8 cellular contexts compared by ENCODE assay signal in the genomic region with DNA sequence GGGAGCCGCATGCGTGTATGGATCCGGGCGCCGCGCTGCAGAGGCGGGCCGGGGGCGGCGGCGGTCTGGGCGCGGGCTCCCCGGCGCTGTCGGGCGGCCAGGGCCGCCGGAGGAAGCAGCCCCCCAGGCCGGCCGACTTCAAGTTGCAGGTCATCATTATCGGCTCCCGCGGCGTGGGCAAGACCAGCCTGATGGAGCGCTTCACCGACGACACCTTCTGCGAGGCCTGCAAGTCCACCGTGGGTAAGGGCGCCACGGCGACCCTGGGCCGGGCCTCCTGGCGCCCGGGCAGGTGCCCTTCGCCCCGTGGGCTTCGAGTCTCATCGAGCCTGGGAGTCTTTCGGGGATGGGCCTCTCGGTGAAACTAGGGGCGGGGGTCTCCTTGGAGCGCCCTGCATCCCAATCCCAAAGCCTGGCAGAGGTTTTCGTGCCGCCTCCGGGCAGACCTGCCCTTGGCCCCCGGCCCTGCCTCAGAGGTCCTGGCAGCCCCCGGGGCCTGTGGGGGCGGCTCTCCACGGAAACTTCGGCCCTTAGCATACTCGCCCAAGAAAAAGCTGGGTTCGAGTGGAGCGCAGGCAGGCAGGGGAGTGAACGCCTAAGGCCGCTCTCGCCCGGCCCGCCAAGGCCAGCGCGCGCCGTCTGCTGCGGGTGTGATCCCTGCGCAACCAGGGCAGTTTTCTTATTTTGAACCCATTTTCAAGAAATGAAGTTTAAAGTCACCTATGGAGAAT. TPM values are rescaled to one million over a fixed set of nuclear protein-coding genes. Genes with fewer than 3 reads are reported as not detected.
DNase-seq lines count a peak whose midpoint lies in the region; ATAC-seq and TF ChIP-seq lines count a peak whose summit lies in the region.

No MANE protein-coding gene starts in this region.

- H3K9me2 ChIP-seq in DOHH2 (replicated peaks; ENCODE audit: control insufficient read depth, low read length): no peaks in the 10 kb centered on the region
- H3K9me2 ChIP-seq in MM.1S (replicated peaks; ENCODE audit: insufficient read depth, low read length): no peaks in the 10 kb centered on the region

- ATAC-seq in GM21825 (IDR thresholded peaks at IDR 0.05; ENCODE audit: unreplicated experiment): peak; percentile 6
- peak; percentile 14 to 21 for ATAC-seq in activated naive CD4-positive, alpha-beta T cell treated with anti-CD3 and anti-CD28 coated beads, Interleukin-2, amount 50 U/mL, for 72 hours

- H3K36me3 ChIP-seq in DOHH2 (ENCODE audit: control insufficient read depth, low read length) (peaks cover 40% of the 10 kb centered on the region), MM.1S (replicated peaks; ENCODE audit: insufficient read depth, low read length) (no peaks in the 10 kb centered on the region), iPS-15b (ENCODE audit: control insufficient read depth, insufficient read depth, low read length) (peaks cover 5% of the 10 kb centered on the region), smooth muscle cell (ENCODE audit: low read depth) (no peaks in the 10 kb centered on the region)

- H3K4me1 ChIP-seq in DOHH2 (ENCODE audit: control insufficient read depth, low read length) (peaks cover 78% of the 10 kb centered on the region), MM.1S (ENCODE audit: low read length) (peaks cover 6% of the 10 kb centered on the region; the same call in 1 of the 2 replicates), iPS-15b (ENCODE audit: control insufficient read depth, insufficient read depth, low read length) (peaks cover 15% of the 10 kb centered on the region), smooth muscle cell (ENCODE audit: low read depth) (peaks cover 10% of the 10 kb centered on the region)

- H3K79me2 ChIP-seq in DOHH2 (ENCODE audit: control insufficient read depth, low read length): peaks cover 53% of the 10 kb centered on the region
- H3K79me2 ChIP-seq in MM.1S (ENCODE audit: low read length): peaks cover 52% of the 10 kb centered on the region
- H3K79me2 ChIP-seq in smooth muscle cell (ENCODE audit: low read depth): peaks cover 53% of the 10 kb centered on the region

- H3K27ac ChIP-seq in DOHH2 (ENCODE audit: low read depth, low read length) (peak overlapping the region; percentile 19), MM.1S (ENCODE audit: low read length) (peak overlapping the region; percentile 25; the same call in 1 of the 2 replicates), smooth muscle cell (ENCODE audit: low read depth) (no peak overlapping the region)

- TF ChIP-seq CTCF in DOHH2 (IDR thresholded peaks at IDR 0.05; ENCODE audit: low read depth, low read length, poor library complexity, severe bottlenecking): no peak
- no peak for TF ChIP-seq CTCF in MM.1S (IDR thresholded peaks at IDR 0.05; ENCODE audit: low read length)
- no peak for TF ChIP-seq CTCF in smooth muscle cell (IDR thresholded peaks at IDR 0.05; ENCODE audit: borderline replicate concordance, insufficient read depth, poor library complexity, severe bottlenecking)

- H3K4me2 ChIP-seq in DOHH2 (ENCODE audit: low read length) (peak overlapping the region; percentile 90), MM.1S (ENCODE audit: low read depth, low read length) (peak overlapping the region; percentile 76), smooth muscle cell (peak overlapping the region; percentile 98)

- H3K9me3 ChIP-seq in DOHH2 (ENCODE audit: control insufficient read depth, insufficient read depth, low read length) (no peaks in the 10 kb centered on the region), MM.1S (replicated peaks; ENCODE audit: insufficient read depth, low read length) (no peaks in the 10 kb centered on the region), iPS-15b (ENCODE audit: control insufficient read depth, insufficient read depth, low read length) (no peaks in the 10 kb centered on the region), smooth muscle cell (replicated peaks; ENCODE audit: low read depth) (no peaks in the 10 kb centered on the region)

- peak overlapping the region; percentile 85 to 88 for H3K27ac Mint-ChIP-seq in activated naive CD4-positive, alpha-beta T cell treated with anti-CD3 and anti-CD28 coated beads, Interleukin-2, amount 50 U/mL, for 72 hours

- peak overlapping the region; percentile 74 for H3K9ac ChIP-seq in MM.1S (ENCODE audit: low read length)
- H3K9ac ChIP-seq in iPS-15b (ENCODE audit: low read depth, low read length): peak overlapping the region; percentile 94
- peak overlapping the region; percentile 84 for H3K9ac ChIP-seq in smooth muscle cell (ENCODE audit: low read depth)

- H3K9me3 Mint-ChIP-seq in activated naive CD4-positive, alpha-beta T cell treated with anti-CD3 and anti-CD28 coated beads, Interleukin-2, amount 50 U/mL, for 72 hours: no peaks in the 10 kb centered on the region

- DNase-seq in MM.1S: peak; percentile 19
- DNase-seq in activated naive CD4-positive, alpha-beta T cell treated with anti-CD3 and anti-CD28 coated beads, Interleukin-2, amount 50 U/mL, for 72 hours (ENCODE audit: low spot score in 2 of 2): peak in 1 of 2 donors; percentile 34
- no peak for DNase-seq in smooth muscle cell (lab: John Stamatoyannopoulos, UW; ENCODE audit: unreplicated experiment)
- no peak for DNase-seq in mesenteric fat pad (ENCODE audit: low spot score)
- DNase-seq in inferior parietal cortex (ENCODE audit: extremely low spot score): no peak

- 1% methylated on average over 60 of the region's 66 CpGs for WGBS in smooth muscle cell (ENCODE audit: low lambda C conversion rate)

- H3K27me3 ChIP-seq in DOHH2 (ENCODE audit: control insufficient read depth, low read length) (no peaks in the 10 kb centered on the region), MM.1S (replicated peaks; ENCODE audit: insufficient read depth, low read length) (no peaks in the 10 kb centered on the region), iPS-15b (ENCODE audit: control insufficient read depth, insufficient read depth, low read length) (no peaks in the 10 kb centered on the region), smooth muscle cell (ENCODE audit: low read depth) (no peaks in the 10 kb centered on the region)

- H3K36me3 Mint-ChIP-seq in activated naive CD4-positive, alpha-beta T cell treated with anti-CD3 and anti-CD28 coated beads, Interleukin-2, amount 50 U/mL, for 72 hours: peaks cover 12 to 17% of the 10 kb centered on the region in 2 donors

- H3K4me3 ChIP-seq in DOHH2 (ENCODE audit: low read length) (peak overlapping the region; percentile 92), MM.1S (ENCODE audit: low read length) (peak overlapping the region; percentile 89), iPS-15b (ENCODE audit: low read depth, low read length) (peak overlapping the region; percentile 88), smooth muscle cell (peak overlapping the region; percentile 75)

- H2AFZ ChIP-seq in MM.1S (ENCODE audit: low read length) (0 out of 2 replicates have a peak overlapping the region, but pooled peaks have one; percentile 5), smooth muscle cell (ENCODE audit: low read depth) (no peak overlapping the region)

- peaks cover 18% of the 10 kb centered on the region for H3F3A ChIP-seq in DOHH2 (ENCODE audit: control insufficient read depth, insufficient read depth)
- no peaks in the 10 kb centered on the region for H3F3A ChIP-seq in MM.1S (ENCODE audit: insufficient read depth, low read length)
- H3F3A ChIP-seq in smooth muscle cell (ENCODE audit: low read depth): peaks cover 7% of the 10 kb centered on the region

- peaks cover 33% of the 10 kb centered on the region; the same call in 1 of the 2 replicates for H4K20me1 ChIP-seq in DOHH2 (ENCODE audit: control insufficient read depth, insufficient read depth, low read depth, low read length)
- H4K20me1 ChIP-seq in MM.1S (ENCODE audit: insufficient read depth, low read length): no peaks in the 10 kb centered on the region
- H4K20me1 ChIP-seq in smooth muscle cell (ENCODE audit: low read depth): peaks cover 51% of the 10 kb centered on the region

RNA-seq across cellular contexts. Expression of a gene that starts 0.6 kb away (rescaled TPM):
- total RNA-seq in activated naive CD4-positive, alpha-beta T cell treated with anti-CD3 and anti-CD28 coated beads, Interleukin-2, amount 50 U/mL, for 72 hours: 10 to 100 TPM; 10.9 to 18.6 TPM
- total RNA-seq in smooth muscle cell: 53.8 and 60.6 TPM in 2 replicates
- 5.0 and 8.3 TPM in 2 replicates for polyA plus RNA-seq in smooth muscle cell
- 43.8 TPM for total RNA-seq in mesenteric fat pad
